ENCODE assay signal across 15 cellular contexts in the genomic region with DNA sequence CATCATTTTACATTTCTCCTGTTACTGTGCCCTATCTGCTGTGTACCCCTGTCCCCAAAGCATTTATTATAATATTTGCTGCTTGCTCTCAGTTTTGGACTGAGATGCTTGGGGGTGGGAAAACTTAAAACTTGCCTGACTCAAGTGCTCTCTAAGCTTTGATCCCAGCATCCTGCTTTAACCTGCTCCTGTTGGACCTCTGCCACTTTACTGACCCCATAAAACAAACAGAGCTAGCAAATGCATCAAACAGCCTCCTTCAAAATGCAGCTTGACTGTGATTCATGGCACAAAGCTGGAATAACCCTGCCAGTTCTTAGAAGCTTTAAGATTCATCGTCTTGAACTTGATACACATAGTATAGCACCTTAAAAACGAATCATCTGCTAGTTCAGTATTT.
A peak's percentile ranks its signal among the peaks of the same experiment; 100 is the strongest.
DNase-seq lines count a peak whose midpoint lies in the region; ATAC-seq, FAIRE-seq and TF ChIP-seq lines count a peak whose summit lies in the region.
"Had no signal": no experiment of that assay in that cellular context is flagged by ENCODE, and none has a peak within 500 bp of the region (broad histone marks: within the 10 kb centered on the region; RNA-seq: fewer than 3 reads in every experiment).

No MANE protein-coding gene starts in this region.

- no peaks in the 10 kb centered on the region for H3K9me1 ChIP-seq in keratinocyte (ENCODE audit: control insufficient read depth, extremely low read depth, insufficient read depth, low read length)

- H3K4me2 ChIP-seq in keratinocyte (ENCODE audit: control insufficient read depth, extremely low read depth, insufficient read depth, low read depth, low read length), result peak overlapping the region; percentile 66

- FAIRE-seq in keratinocyte (lab: Jason Lieb, UNC), result no peak
- FAIRE-seq: D721Med, GM19239, H1 had no signal

- dilution Hi-C loops in keratinocyte (cut with MboI; ENCODE audit: extremely low pct_ligation_motif_present, low sequenced_read_pairs), result no loop called here

- H3K4me1 ChIP-seq in ascending aorta (peaks cover 0 to 4% of the 10 kb centered on the region in 2 donors), keratinocyte (ENCODE audit: control insufficient read depth, extremely low read depth, insufficient read depth, low read length) (peaks cover 27% of the 10 kb centered on the region), thoracic aorta (ENCODE audit: control insufficient read depth in 1 of 2, low read depth in 2 of 2) (peaks cover 0 to 48% of the 10 kb centered on the region in 2 donors)

- no peaks in the 10 kb centered on the region for H3K27me3 ChIP-seq in ascending aorta
- H3K27me3 ChIP-seq in keratinocyte (ENCODE audit: control insufficient read depth, extremely low read depth, insufficient read depth, low read length), result no peaks in the 10 kb centered on the region
- no peaks in the 10 kb centered on the region for H3K27me3 ChIP-seq in thoracic aorta (replicated peaks; ENCODE audit: insufficient read depth)

- H3K9ac ChIP-seq in keratinocyte (ENCODE audit: control insufficient read depth, extremely low read depth, insufficient read depth, low read length), result peak overlapping the region; percentile 57

- H3K4me3 ChIP-seq in ascending aorta, result peak overlapping the region; percentile 40 to 69
- no peak overlapping the region for H3K4me3 ChIP-seq in keratinocyte (ENCODE audit: control insufficient read depth in 2 of 3, extremely low read depth in 1 of 3, insufficient read depth in 2 of 3, low read depth in 1 of 3, low read length in 3 of 3)
- H3K4me3 ChIP-seq in thoracic aorta, result peak overlapping the region; percentile 74

- H2AFZ ChIP-seq in keratinocyte (ENCODE audit: control insufficient read depth, low read length), result no peak overlapping the region

- H3K79me2 ChIP-seq in keratinocyte (ENCODE audit: control insufficient read depth, insufficient read depth, low read length), result no peaks in the 10 kb centered on the region

- H3K9me3 ChIP-seq in ascending aorta, result no peaks in the 10 kb centered on the region
- H3K9me3 ChIP-seq in keratinocyte (ENCODE audit: control insufficient read depth, low read depth, low read length), result no peaks in the 10 kb centered on the region
- no peaks in the 10 kb centered on the region for H3K9me3 ChIP-seq in thoracic aorta

- H3K27ac ChIP-seq in ascending aorta (peak overlapping the region; percentile 67 to 84), keratinocyte (ENCODE audit: control insufficient read depth, insufficient read depth, low read length) (peak overlapping the region; percentile 53), thoracic aorta (peak overlapping the region; percentile 76 to 85)

- no peak for ATAC-seq in thoracic aorta (ENCODE audit: insufficient number of reproducible peaks, low FRiP score, low read depth)
- no peak for ATAC-seq in GM19328 (IDR thresholded peaks at IDR 0.05; ENCODE audit: unreplicated experiment)
- no peak for ATAC-seq in HG03571 (IDR thresholded peaks at IDR 0.05; ENCODE audit: unreplicated experiment)
- ATAC-seq: effector memory CD8-positive, alpha-beta T cell had no signal

- H3K36me3 ChIP-seq in ascending aorta, result no peaks in the 10 kb centered on the region
- no peaks in the 10 kb centered on the region for H3K36me3 ChIP-seq in keratinocyte (ENCODE audit: control insufficient read depth in 2 of 2, extremely low read depth in 1 of 2, insufficient read depth in 2 of 2, low read length in 2 of 2)
- no peaks in the 10 kb centered on the region for H3K36me3 ChIP-seq in thoracic aorta

- no peak for TF ChIP-seq CTCF in ascending aorta (IDR thresholded peaks at IDR 0.05)
- no peak for TF ChIP-seq CTCF in keratinocyte (optimal IDR thresholded peaks at IDR 0.05 in 1 of 3, IDR thresholded peaks at IDR 0.05 in 1 of 3, conservative IDR thresholded peaks at IDR 0.05 in 1 of 3; ENCODE audit: extremely low read depth in 1 of 3, insufficient read depth in 2 of 3, low read length in 3 of 3)
- no peak for TF ChIP-seq CTCF in thoracic aorta (IDR thresholded peaks at IDR 0.05)

- intact Hi-C loops in ascending aorta (cut with DNase I), result loop anchor here (10.0 kb wide), 1 partner anchor 673 kb away; no protein-coding TSS in a partner anchor

- H4K20me1 ChIP-seq in keratinocyte (ENCODE audit: control insufficient read depth, extremely low read depth, insufficient read depth, low read length), result no peaks in the 10 kb centered on the region

- DNase-seq in HT1080 (ENCODE audit: low read depth) (peak; percentile 76), ascending aorta (ENCODE audit: low spot score in 2 of 2) (no peak), keratinocyte (ENCODE audit: low read depth, low spot score) (no peak), thoracic aorta (ENCODE audit: low spot score) (no peak), CD1c-positive myeloid dendritic cell (ENCODE audit: extremely low spot score) (no peak)
- DNase-seq: activated CD8-positive, alpha-beta memory T cell treated with anti-CD3 and anti-CD28 coated beads, Interleukin-2, amount 50 U/mL, for 48 hours; effector memory CD8-positive, alpha-beta T cell; MV-4-11; NCI-H524 treated with DMSO at 0.1 percent for 48 hours; SHP77 treated with DMSO at 0.1 percent for 48 hours had no signal

Comparison
In these comparisons a context has a peak if more than half of its experiments do, and no peak if none do; other contexts are left out.
1. H3K4me3 ChIP-seq: peak in ascending aorta (2 of 2) and thoracic aorta (single experiment); none in keratinocyte (0 of 3).
2. Peak in every context shown above with its lines, with median percentiles within 50 percentile points of each other: H3K27ac ChIP-seq.